In the genomic region with DNA sequence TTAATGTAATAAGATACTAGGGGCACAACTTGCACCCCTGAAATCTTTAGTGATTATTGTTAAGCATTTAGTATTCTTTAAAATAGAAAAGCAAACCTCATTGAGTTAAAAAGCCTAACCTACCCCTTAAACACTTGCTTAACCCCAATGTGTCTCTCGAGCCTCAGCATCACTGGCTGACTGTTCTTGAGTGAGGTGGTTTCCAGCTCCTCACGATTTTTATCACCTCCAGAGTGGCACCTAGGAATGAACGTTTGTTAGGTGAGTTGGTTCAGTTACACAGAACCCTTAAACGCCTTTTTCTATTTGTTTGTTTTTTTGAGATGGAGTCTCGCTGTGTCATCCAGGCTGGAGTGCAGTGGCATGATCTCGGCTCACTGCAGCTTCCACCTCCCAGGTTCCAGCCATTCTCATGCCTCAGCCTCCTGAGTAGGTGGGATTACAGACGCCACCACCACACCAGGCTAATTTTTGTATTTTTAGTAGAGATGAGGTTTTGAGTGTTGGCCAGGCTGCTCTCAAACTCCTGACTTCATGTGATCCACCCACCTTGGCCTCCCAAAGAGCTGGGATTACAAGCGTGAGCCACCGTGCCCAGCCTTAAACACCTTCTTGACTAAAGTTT, we compare ENCODE assay signal across 13 cellular contexts.
"Had no signal": no experiment of that assay in that cellular context is flagged by ENCODE, and none has a peak within 500 bp of the region (broad histone marks: within the 10 kb centered on the region; RNA-seq: fewer than 3 reads in every experiment).

No MANE protein-coding gene starts in this region.

- H3K4me3 ChIP-seq: body of pancreas, esophagus muscularis mucosa, lower lobe of right lung, mucosa of descending colon, ovary, thyroid gland, uterus had no signal

- DNase-seq: activated naive CD4-positive, alpha-beta T cell treated with anti-CD3 and anti-CD28 coated beads, Interleukin-2, amount 10 ng/mL, durations not matched to agents 7 days and 5 days; body of pancreas; glutamatergic neuron; mucosa of descending colon; ovary; SK-N-SH; stimulated activated CD4-positive, alpha-beta T cell treated with anti-CD3 and anti-CD28 coated beads, Interleukin-4, amount 100 ng/mL, for 24 hours; thyroid gland; uterus had no signal

- H3K36me3 ChIP-seq: ovary, uterus had no signal

- H3K27ac Mint-ChIP-seq: activated naive CD4-positive, alpha-beta T cell treated with anti-CD3 and anti-CD28 coated beads, Interleukin-2, amount 10 ng/mL, durations not matched to agents 7 days and 5 days; activated T-helper 2 cell treated with anti-CD3 and anti-CD28 coated beads, Interferon-gamma antibody, Interleukin-2, Interleukin-4, amounts not matched to agents 10 μg/mL and 5 μg/mL and 100 μg/mL, durations not matched to agents 14 hours and 24 hours and 36 hours; T-helper 1 cell treated with Interleukin-12 subunit alpha and Interleukin-12 subunit beta and Interleukin-4 antibody, amounts not matched to agents 30 μg/mL and 1 μg/mL, for 36 hours had no signal

- H3K4me2 ChIP-seq: SK-N-SH had no signal

- H3K9me2 ChIP-seq: SK-N-SH had no signal

- H3K27ac ChIP-seq: body of pancreas, esophagus muscularis mucosa, lower lobe of right lung, ovary, thyroid gland, uterus had no signal

- H3K9ac ChIP-seq: SK-N-SH had no signal

- H3K4me1 ChIP-seq: uterus had no signal

- H3K9me3 ChIP-seq: body of pancreas, esophagus muscularis mucosa, lower lobe of right lung, mucosa of descending colon, ovary, SK-N-SH, thyroid gland, uterus had no signal

- ATAC-seq: body of pancreas had no signal

- H3K4me3 Mint-ChIP-seq: activated naive CD4-positive, alpha-beta T cell treated with anti-CD3 and anti-CD28 coated beads, Interleukin-2, amount 10 ng/mL, durations not matched to agents 7 days and 5 days; T-helper 1 cell treated with Interleukin-12 subunit alpha and Interleukin-12 subunit beta and Interleukin-4 antibody, amounts not matched to agents 30 μg/mL and 1 μg/mL, for 36 hours had no signal

- H3K27me3 ChIP-seq: body of pancreas, esophagus muscularis mucosa, ovary, thyroid gland, uterus had no signal

- H3K9me3 Mint-ChIP-seq: activated naive CD4-positive, alpha-beta T cell treated with anti-CD3 and anti-CD28 coated beads, Interleukin-2, amount 10 ng/mL, durations not matched to agents 7 days and 5 days; activated T-helper 2 cell treated with anti-CD3 and anti-CD28 coated beads, Interferon-gamma antibody, Interleukin-2, Interleukin-4, amounts not matched to agents 10 μg/mL and 5 μg/mL and 100 μg/mL, durations not matched to agents 14 hours and 24 hours and 36 hours; T-helper 1 cell treated with Interleukin-12 subunit alpha and Interleukin-12 subunit beta and Interleukin-4 antibody, amounts not matched to agents 30 μg/mL and 1 μg/mL, for 36 hours had no signal
